Comparison of ENCODE assay signal across 10 cellular contexts in genomic region chr12:93776581-93777018, GRCh38.
A peak's percentile ranks its signal among the peaks of the same experiment; 100 is the strongest.
DNase-seq lines count a peak whose midpoint lies in the region; ATAC-seq and TF ChIP-seq lines count a peak whose summit lies in the region.
"Had no signal": no experiment of that assay in that cellular context is flagged by ENCODE, and none has a peak within 500 bp of the region (broad histone marks: within the 10 kb centered on the region; RNA-seq: fewer than 3 reads in every experiment).

No MANE protein-coding gene starts in this region.

- TF ChIP-seq RAD21 in SK-N-SH (IDR thresholded peaks at IDR 0.05; ENCODE audit: low read length): no peak

- H3K27me3 ChIP-seq in SK-N-SH (ENCODE audit: insufficient read depth): no peaks in the 10 kb centered on the region

- CTCF ChIA-PET in SK-N-SH (lab: Yijun Ruan, JAX): interaction anchor here (2.3 kb wide), 1 partner anchor 326 kb away, joined by 5 read pairs; no protein-coding TSS in a partner anchor

- no peaks in the 10 kb centered on the region for H4K20me1 ChIP-seq in SK-N-SH (ENCODE audit: insufficient read depth)

- 47% methylated on average over 2 of the region's 2 CpGs for WGBS in SK-N-SH (ENCODE audit: low lambda C conversion rate)

- peaks cover 3% of the 10 kb centered on the region; the same call in 1 of the 2 replicates for H3K79me2 ChIP-seq in SK-N-SH (ENCODE audit: insufficient read depth)

- no peak overlapping the region for H2AFZ ChIP-seq in SK-N-SH (ENCODE audit: low read depth)

- H3K9ac ChIP-seq in SK-N-SH: peak overlapping the region; percentile 30; the same call in 1 of the 2 replicates

- no peaks in the 10 kb centered on the region for H3K9me3 ChIP-seq in SK-N-SH

- H3K9me2 ChIP-seq in SK-N-SH: no peaks in the 10 kb centered on the region

- H3K36me3 ChIP-seq in SK-N-SH (replicated peaks in 1 of 2; ENCODE audit: control insufficient read depth in 1 of 2, insufficient read depth in 2 of 2, low read length in 1 of 2): no peaks in the 10 kb centered on the region

- peak in 1 of 2 experiments; percentile 54; a peak in 1 of 4 replicates for TF ChIP-seq EP300 in SK-N-SH (IDR thresholded peaks at IDR 0.05; ENCODE audit: borderline replicate concordance in 1 of 2, low read depth in 1 of 2, low read length in 1 of 2)

- H3F3A ChIP-seq in SK-N-SH (replicated peaks; ENCODE audit: insufficient read depth): peaks cover 27% of the 10 kb centered on the region

- DNase-seq in AG08396 (ENCODE audit: low spot score) (peak; percentile 17), SK-N-SH (no peak), fibroblast of the conjunctiva (ENCODE audit: low read depth) (peak; percentile 78), pons (ENCODE audit: low spot score) (peak; percentile 90), NCI-H2107 (lab: John Stamatoyannopoulos, UW) (no peak), ecto neural progenitor cell (ENCODE audit: low spot score) (no peak)
- DNase-seq: mesendoderm, NCI-H510A had no signal

- peak overlapping the region in 1 of 2 experiments; percentile 86; a peak in 2 of 4 replicates for H3K27ac ChIP-seq in SK-N-SH (ENCODE audit: low read depth in 2 of 2, low read length in 1 of 2)

- no peak for ATAC-seq in GM18502 (IDR thresholded peaks at IDR 0.05; ENCODE audit: poor library complexity, unreplicated experiment)
- no peak for ATAC-seq in GM21526 (IDR thresholded peaks at IDR 0.05; ENCODE audit: low FRiP score, unreplicated experiment)

- H3K4me3 ChIP-seq in SK-N-SH (ENCODE audit: low read depth in 2 of 2, low read length in 1 of 2): no peak overlapping the region

- peak overlapping the region; percentile 27 for H3K4me2 ChIP-seq in SK-N-SH

- peaks cover 2 to 40% of the 10 kb centered on the region in 2 experiments; a peak in 3 of 4 replicates for H3K4me1 ChIP-seq in SK-N-SH (ENCODE audit: control insufficient read depth in 1 of 2, insufficient read depth in 2 of 2, low read depth in 1 of 2, low read length in 1 of 2)

- POLR2A ChIA-PET in SK-N-SH (lab: Yijun Ruan, JAX): no interaction called here

- no peak for TF ChIP-seq CTCF in SK-N-SH (IDR thresholded peaks at IDR 0.05)

TF ChIP-seq in SK-N-SH, 30 proteins besides CTCF, POLR2A, EP300 and RAD21:
- no peak for TF ChIP-seq SIN3A (IDR thresholded peaks at IDR 0.05; ENCODE audit: borderline replicate concordance, low read depth, low read length)
- no peak for TF ChIP-seq ZBTB33 (IDR thresholded peaks at IDR 0.05; ENCODE audit: borderline replicate concordance, low read depth)
- no peak for TF ChIP-seq YY1 (IDR thresholded peaks at IDR 0.05; ENCODE audit: low read depth)
- TF ChIP-seq TCF12 (IDR thresholded peaks at IDR 0.05): peak; percentile 21; the same call in 1 of the 2 replicates
- no peak for TF ChIP-seq FOSL2 (IDR thresholded peaks at IDR 0.05; ENCODE audit: borderline replicate concordance, low read depth)
- peak; percentile 45 for TF ChIP-seq MEF2A (IDR thresholded peaks at IDR 0.05; ENCODE audit: borderline replicate concordance, low read depth)

Comparison
In these comparisons a context has a peak if more than half of its experiments do, and no peak if none do; other contexts are left out.
1. DNase-seq: peak in AG08396 (single experiment), fibroblast of the conjunctiva (single experiment) and pons (single experiment); none in SK-N-SH (single experiment), NCI-H2107 (single experiment) and ecto neural progenitor cell (single experiment).